ENCODE assay signal across 34 cellular contexts in the genomic region with DNA sequence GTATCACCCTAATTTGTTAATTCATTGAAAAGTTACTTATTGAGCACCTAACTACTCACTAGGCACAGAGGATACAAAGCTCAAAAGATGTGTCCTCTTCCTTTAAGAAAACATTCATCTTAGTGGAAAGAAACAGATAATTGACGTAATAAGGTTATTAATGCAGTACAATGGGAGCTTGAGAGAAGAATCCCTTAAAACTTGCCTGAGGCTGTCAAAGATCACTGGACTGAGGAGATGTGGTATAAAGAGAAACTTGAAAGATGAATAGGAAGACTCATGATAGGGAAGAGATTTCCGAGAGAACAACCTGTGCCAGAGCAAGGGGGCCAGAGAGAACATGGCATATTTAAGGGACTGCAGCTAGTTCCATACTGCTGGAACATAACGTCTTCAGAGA.
"Had no signal": no experiment of that assay in that cellular context is flagged by ENCODE, and none has a peak within 500 bp of the region (broad histone marks: within the 10 kb centered on the region; RNA-seq: fewer than 3 reads in every experiment).

No MANE protein-coding gene starts in this region.

- H3K9me3 ChIP-seq: adrenal gland, body of pancreas, breast epithelium had no signal

- H3K4me1 ChIP-seq: adrenal gland, body of pancreas, breast epithelium had no signal

- H3K27me3 ChIP-seq: adrenal gland, body of pancreas, brain microvascular endothelial cell, breast epithelium had no signal

- FAIRE-seq: astrocyte, TTC549 had no signal

- H3K4me3 ChIP-seq: adrenal gland, body of pancreas, breast epithelium had no signal

- H3K27ac ChIP-seq: adrenal gland, body of pancreas, brain microvascular endothelial cell, breast epithelium, VCaP had no signal

- DNase-seq: activated B cell treated with CpG ODN at 0.5 μM for 24 hours; activated CD4-positive, alpha-beta memory T cell treated with anti-CD3 and anti-CD28 coated beads for 36 hours; activated CD4-positive, alpha-beta T cell treated with anti-CD3 and anti-CD28 coated beads for 4 hours; activated CD4-positive, alpha-beta T cell treated with anti-CD3 and anti-CD28 coated beads, Interleukin-2, amount 10 ng/mL, durations not matched to agents 24 days and 14 days; activated CD4-positive, alpha-beta T cell treated with anti-CD3 and anti-CD28 coated beads, Interleukin-2, amount 50 U/mL, for 1 hour; activated CD4-positive, alpha-beta T cell treated with anti-CD3 and anti-CD28 coated beads, Interleukin-2, amount 50 U/mL, for 4 hours; activated CD4-positive, CD25-positive, alpha-beta regulatory T cell treated with anti-CD3 and anti-CD28 coated beads, Interleukin-2, amount 50 U/mL, for 72 hours; activated CD8-positive, alpha-beta memory T cell treated with anti-CD3 and anti-CD28 coated beads, Interleukin-2, amount 50 U/mL, for 4 hours; activated CD8-positive, alpha-beta T cell treated with anti-CD3 and anti-CD28 coated beads for 36 hours; activated effector memory CD4-positive, alpha-beta T cell treated with anti-CD3 and anti-CD28 coated beads, Interleukin-2, amount 50 U/mL, for 16 hours; activated gamma-delta T cell treated with Interleukin-2 at 50 U/mL for 16 hours; activated naive CD4-positive, alpha-beta T cell; activated naive CD4-positive, alpha-beta T cell treated with anti-CD3 and anti-CD28 coated beads for 36 hours; activated naive CD4-positive, alpha-beta T cell treated with anti-CD3 and anti-CD28 coated beads, Interleukin-2, amount 50 U/mL, for 16 hours; activated naive CD8-positive, alpha-beta T cell treated with anti-CD3 and anti-CD28 coated beads for 36 hours; activated T-cell treated with anti-CD3 and anti-CD28 coated beads for 4 hours; activated T-cell treated with anti-CD3 and anti-CD28 coated beads, Interleukin-2, amount 50 U/mL, for 1 hour; activated T-cell treated with anti-CD3 and anti-CD28 coated beads, Interleukin-2, amount 50 U/mL, for 4 hours; activated T-cell treated with anti-CD3 and anti-CD28 coated beads, Interleukin-2, amount 50 U/mL, for 72 hours; adrenal gland; amniotic stem cell; aorta; body of pancreas; brain microvascular endothelial cell; central memory CD4-positive, alpha-beta T cell; T-helper 1 cell; T-helper 2 cell; T-helper 9 cell had no signal

- ATAC-seq: activated CD8-positive, alpha-beta T cell treated with anti-CD3 and anti-CD28 coated beads for 36 hours; activated naive CD4-positive, alpha-beta T cell treated with anti-CD3 and anti-CD28 coated beads, Interleukin-2, amount 50 U/mL, for 72 hours; activated T-cell treated with anti-CD3 and anti-CD28 coated beads, Interleukin-2, amount 50 U/mL, for 4 hours; activated T-cell treated with anti-CD3 and anti-CD28 coated beads, Interleukin-2, amount 50 U/mL, for 72 hours; activated T-helper 17 cell treated with anti-CD3 and anti-CD28 coated beads, Interleukin-2, amount 50 U/mL, for 72 hours; body of pancreas had no signal
